In genomic region chr5:76717222-76718083, GRCh38 we compare ENCODE assay signal across 9 cellular contexts. TPM values are rescaled to one million over a fixed set of nuclear protein-coding genes. Genes with fewer than 3 reads are reported as not detected.
DNase-seq lines count a peak whose midpoint lies in the region; ATAC-seq and TF ChIP-seq lines count a peak whose summit lies in the region.
"Had no signal": no experiment of that assay in that cellular context is flagged by ENCODE, and none has a peak within 500 bp of the region (broad histone marks: within the 10 kb centered on the region; RNA-seq: fewer than 3 reads in every experiment).

No MANE protein-coding gene starts in this region.

- H3K36me3 ChIP-seq in tibial nerve = no peaks in the 10 kb centered on the region

- TF ChIP-seq CTCF in astrocyte of the cerebellum (IDR thresholded peaks at IDR 0.05; ENCODE audit: low read depth, low read length, missing control alignments) (no peak), lower leg skin (IDR thresholded peaks at IDR 0.05) (no peak), tibial nerve (IDR thresholded peaks at IDR 0.05) (no peak)

- no peak overlapping the region for H3K27ac ChIP-seq in tibial nerve

- no peaks in the 10 kb centered on the region for H3K36me3 Mint-ChIP-seq in activated T-cell treated with anti-CD3 and anti-CD28 coated beads, Interleukin-2, amount 50 U/mL, for 72 hours (ENCODE audit: insufficient read depth in 2 of 2)

- no peak for TF ChIP-seq EP300 in tibial nerve (IDR thresholded peaks at IDR 0.05)

- TF ChIP-seq POLR2A in lower leg skin (IDR thresholded peaks at IDR 0.05) (no peak), tibial nerve (IDR thresholded peaks at IDR 0.05) (no peak)

- 59 to 69% methylated on average over 11 of the region's 11 CpGs for WGBS in lower leg skin, 2 donors
- 82 to 89% methylated on average over 11 of the region's 11 CpGs for WGBS in tibial nerve, 2 donors

- no peaks in the 10 kb centered on the region for H3K9me3 Mint-ChIP-seq in activated T-cell treated with anti-CD3 and anti-CD28 coated beads, Interleukin-2, amount 50 U/mL, for 72 hours

- in situ Hi-C loops in astrocyte of the cerebellum (cut with HindIII; ENCODE audit: low sequenced_read_pairs) = no loop called here

- H3K4me3 ChIP-seq in astrocyte of the cerebellum (ENCODE audit: low read depth, low read length) = peak overlapping the region; percentile 97
- H3K4me3 ChIP-seq in lower leg skin (ENCODE audit: low read depth, poor library complexity, severe bottlenecking) = peak overlapping the region; percentile 62
- H3K4me3 ChIP-seq in tibial nerve = peak overlapping the region in 3 of 4 donors; percentile 65 to 95 (median 88)

- intact Hi-C loops in lower leg skin (cut with DNase I; ENCODE audit: low total_unique reads) = loop anchor here (5.0 kb wide), 1 partner anchor 1460 kb away; no protein-coding TSS in a partner anchor

- peaks cover 0 to 24% of the 10 kb centered on the region in 2 donors for H3K27me3 ChIP-seq in tibial nerve

- no peaks in the 10 kb centered on the region for H3K9me3 ChIP-seq in tibial nerve

- ATAC-seq in activated T-cell treated with anti-CD3 and anti-CD28 coated beads, Interleukin-2, amount 50 U/mL, for 72 hours (replicated peaks in 1 of 2) = no peak
- no peak for ATAC-seq in HG03025 (IDR thresholded peaks at IDR 0.05; ENCODE audit: low FRiP score, unreplicated experiment)

- peaks cover 22% of the 10 kb centered on the region for H3K4me1 Mint-ChIP-seq in activated T-cell treated with anti-CD3 and anti-CD28 coated beads, Interleukin-2, amount 50 U/mL, for 72 hours (ENCODE audit: low read depth)

- H3K4me3 Mint-ChIP-seq in activated T-cell treated with anti-CD3 and anti-CD28 coated beads, Interleukin-2, amount 50 U/mL, for 72 hours = peak overlapping the region; percentile 90 to 95

- H3K27ac Mint-ChIP-seq in activated T-cell treated with anti-CD3 and anti-CD28 coated beads, Interleukin-2, amount 50 U/mL, for 72 hours = peak overlapping the region; percentile 73

- H3K27me3 Mint-ChIP-seq in activated T-cell treated with anti-CD3 and anti-CD28 coated beads, Interleukin-2, amount 50 U/mL, for 72 hours (ENCODE audit: low read depth) = peaks cover 51% of the 10 kb centered on the region

- no peak for DNase-seq in activated T-cell treated with anti-CD3 and anti-CD28 coated beads, Interleukin-2, amount 50 U/mL, for 72 hours
- no peak for DNase-seq in activated T-cell treated with anti-CD3 and anti-CD28 coated beads, Interleukin-2, amount 50 U/mL, for 1 hour
- DNase-seq in astrocyte of the cerebellum (ENCODE audit: low read depth) (no peak), lower leg skin (ENCODE audit: low spot score in 2 of 2) (no peak), tibial nerve (ENCODE audit: low spot score in 2 of 2) (no peak), HUDEP-2 (lab: John Stamatoyannopoulos, UW; ENCODE audit: unreplicated experiment in 76 of 76) (no peak), pons (ENCODE audit: low spot score) (no peak)
- DNase-seq: NCI-H1048 had no signal

- H3K4me1 ChIP-seq in tibial nerve = peaks cover 0 to 21% (median 14%) of the 10 kb centered on the region in 4 donors

RNA-seq across cellular contexts. Expression of gene F2R, which starts 1.5 kb away (rescaled TPM):
- total RNA-seq in activated T-cell treated with anti-CD3 and anti-CD28 coated beads, Interleukin-2, amount 50 U/mL, for 72 hours = 10 to 100 TPM in 1 of 2 donors, 1 to 10 TPM in 1; 4.5 to 10.6 TPM
- total RNA-seq in lower leg skin (10 to 100 TPM; 52.4 to 70.9 (median 64.4) TPM), tibial nerve (10 to 100 TPM in 1 of 4 donors, 1 to 10 TPM in 3; 2.5 to 12.6 (median 6.2) TPM)
